In the genomic region with DNA sequence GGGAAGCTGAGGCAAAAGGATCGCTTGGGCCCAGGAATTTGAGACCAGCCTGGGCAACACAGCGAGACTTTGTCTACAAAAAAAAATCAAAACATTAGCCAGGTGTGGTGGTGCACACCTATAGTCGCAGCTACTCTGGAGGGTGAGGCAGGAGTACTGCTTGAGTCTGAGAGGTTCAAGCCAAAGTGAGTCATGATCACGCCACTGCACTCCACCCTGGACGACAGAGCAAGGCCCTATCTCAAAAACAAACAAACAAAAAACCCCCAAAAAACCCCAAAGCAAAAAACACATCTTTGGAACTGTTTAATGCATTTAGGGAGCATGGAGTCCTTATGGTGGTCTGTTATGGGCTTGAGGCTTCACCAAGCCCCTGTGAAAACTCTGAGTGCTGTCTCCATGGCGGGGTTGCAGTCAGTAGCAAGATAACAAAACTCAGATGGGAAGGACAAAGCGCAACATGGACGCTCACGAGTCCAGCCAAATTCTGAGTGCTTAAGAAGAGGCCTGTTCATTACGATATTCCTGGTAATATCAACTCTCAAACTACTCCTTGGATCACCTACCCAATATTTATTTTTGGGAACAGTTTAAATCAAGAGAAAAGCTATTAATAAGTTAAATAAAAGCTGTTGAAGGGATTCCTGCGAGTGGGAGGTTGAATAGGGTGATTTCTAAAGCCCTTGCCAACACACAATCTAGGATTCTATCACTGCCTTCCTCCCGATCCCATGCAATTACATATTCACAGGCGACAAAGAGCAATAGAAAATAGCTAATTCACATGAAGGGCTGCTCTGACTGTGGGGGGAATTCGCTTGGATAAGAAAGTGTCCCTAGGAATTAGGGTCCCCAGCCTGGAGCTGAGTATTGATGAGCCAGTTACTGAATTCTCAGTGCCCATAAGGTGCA, we compare ENCODE assay signal across 16 cellular contexts.
DNase-seq lines count a peak whose midpoint lies in the region; TF ChIP-seq lines count a peak whose summit lies in the region.
"Had no signal": no experiment of that assay in that cellular context is flagged by ENCODE, and none has a peak within 500 bp of the region (broad histone marks: within the 10 kb centered on the region; RNA-seq: fewer than 3 reads in every experiment).

No MANE protein-coding gene starts in this region.

- H3K4me3 ChIP-seq in cardiac fibroblast (replicated peaks in 1 of 2; ENCODE audit: low read depth in 2 of 2, low read length in 2 of 2) (no peak overlapping the region), mesenchymal stem cell (ENCODE audit: insufficient read depth in 1 of 2, low read depth in 1 of 2, low read length in 2 of 2) (no peak overlapping the region), subcutaneous abdominal adipose tissue (ENCODE audit: low read depth in 1 of 5, low read length in 5 of 5) (no peak overlapping the region), mesendoderm (ENCODE audit: low read length) (no peak overlapping the region)
- H3K4me3 ChIP-seq: lung, MG63, sigmoid colon, suprapubic skin had no signal

- no peak overlapping the region for H2AFZ ChIP-seq in mesenchymal stem cell (ENCODE audit: low read depth, low read length)

- no peaks in the 10 kb centered on the region for H3K9me3 Mint-ChIP-seq in IgD-negative memory B cell
- H3K9me3 Mint-ChIP-seq: activated naive CD4-positive, alpha-beta T cell treated with anti-CD3 and anti-CD28 coated beads, Interleukin-2, amount 50 U/mL, for 72 hours; central memory CD8-positive, alpha-beta T cell had no signal

- H3K56ac ChIP-seq in mesendoderm (ENCODE audit: low read length) = no peak overlapping the region

- H3K27ac ChIP-seq in mesenchymal stem cell (ENCODE audit: low read length, poor library complexity, severe bottlenecking) = no peak overlapping the region
- peak overlapping the region; percentile 6 for H3K27ac ChIP-seq in subcutaneous abdominal adipose tissue (ENCODE audit: low read depth, low read length)
- H3K27ac ChIP-seq in mesendoderm (ENCODE audit: low read depth, low read length) = no peak overlapping the region
- H3K27ac ChIP-seq: suprapubic skin had no signal

- H2BK5ac ChIP-seq in mesenchymal stem cell (ENCODE audit: low read depth, low read length, poor library complexity, severe bottlenecking) (no peak overlapping the region), mesendoderm (ENCODE audit: low read length) (no peak overlapping the region)

- H3K36me3 Mint-ChIP-seq in IgD-negative memory B cell = peaks cover 6% of the 10 kb centered on the region
- H3K36me3 Mint-ChIP-seq: activated naive CD4-positive, alpha-beta T cell treated with anti-CD3 and anti-CD28 coated beads, Interleukin-2, amount 50 U/mL, for 72 hours had no signal

- H3K4me1 Mint-ChIP-seq in IgD-negative memory B cell = peaks cover 27 to 37% (median 32%) of the 10 kb centered on the region in 3 donors

- peak overlapping the region in 2 of 3 donors; percentile 51 to 76 for H3K27ac Mint-ChIP-seq in IgD-negative memory B cell

- H3K27me3 Mint-ChIP-seq in IgD-negative memory B cell = no peaks in the 10 kb centered on the region
- H3K27me3 Mint-ChIP-seq: central memory CD8-positive, alpha-beta T cell had no signal

- no peak for TF ChIP-seq CTCF in cardiac fibroblast (IDR thresholded peaks at IDR 0.05; ENCODE audit: low read depth, low read length)

- H3K9me3 ChIP-seq in mesenchymal stem cell (ENCODE audit: control insufficient read depth, low read length) (no peaks in the 10 kb centered on the region), subcutaneous abdominal adipose tissue (ENCODE audit: control insufficient read depth in 5 of 5, low read length in 5 of 5) (no peaks in the 10 kb centered on the region)
- H3K9me3 ChIP-seq: MG63, sigmoid colon, suprapubic skin had no signal

- H3K4ac ChIP-seq in mesenchymal stem cell (ENCODE audit: low read depth in 1 of 2, low read length in 2 of 2) (no peak overlapping the region), mesendoderm (ENCODE audit: low read depth, low read length) (no peak overlapping the region)

- H2AK5ac ChIP-seq in mesenchymal stem cell (ENCODE audit: low read length, severe bottlenecking) (no peak overlapping the region), mesendoderm (ENCODE audit: low read length) (no peak overlapping the region)

- no peak overlapping the region for H3K4me3 Mint-ChIP-seq in IgD-negative memory B cell
- H3K4me3 Mint-ChIP-seq: central memory CD8-positive, alpha-beta T cell had no signal

- H3K27me3 ChIP-seq in mesenchymal stem cell (ENCODE audit: control insufficient read depth in 1 of 2, insufficient read depth in 1 of 2, low read length in 2 of 2) (no peaks in the 10 kb centered on the region), subcutaneous abdominal adipose tissue (ENCODE audit: control insufficient read depth in 5 of 5, insufficient read depth in 4 of 5, low read length in 5 of 5) (no peaks in the 10 kb centered on the region), mesendoderm (ENCODE audit: insufficient read depth, low read length, poor library complexity) (no peaks in the 10 kb centered on the region)
- H3K27me3 ChIP-seq: MG63, sigmoid colon, suprapubic skin had no signal

- H4K91ac ChIP-seq in mesenchymal stem cell (ENCODE audit: low read length) = no peak overlapping the region

- H3K79me1 ChIP-seq in mesenchymal stem cell (replicated peaks; ENCODE audit: low read length, poor library complexity, severe bottlenecking) (peaks cover 17% of the 10 kb centered on the region), mesendoderm (ENCODE audit: low read length) (no peaks in the 10 kb centered on the region)

- H2BK12ac ChIP-seq in mesenchymal stem cell (ENCODE audit: low read length in 2 of 2) = no peak overlapping the region

- DNase-seq in cardiac fibroblast (ENCODE audit: low read depth in 2 of 2) (peak; percentile 30 to 51), mesenchymal stem cell (no peak), mesendoderm (no peak), COLO668 (lab: John Stamatoyannopoulos, UW; ENCODE audit: unreplicated experiment) (no peak)
- DNase-seq in activated CD8-positive, alpha-beta memory T cell treated with anti-CD3 and anti-CD28 coated beads for 24 hours = no peak
- DNase-seq: activated CD4-positive, alpha-beta T cell treated with anti-CD3 and anti-CD28 coated beads for 4 hours; MG63; NCI-H187 treated with DMSO at 0.1 percent for 48 hours; NCI-H510A; sigmoid colon had no signal

- H3K4me1 ChIP-seq in mesenchymal stem cell (ENCODE audit: control insufficient read depth, insufficient read depth, low read depth, low read length) = peaks cover 22% of the 10 kb centered on the region
- H3K4me1 ChIP-seq in subcutaneous abdominal adipose tissue (ENCODE audit: control insufficient read depth in 5 of 5, insufficient read depth in 5 of 5, low read length in 5 of 5) = peaks cover 2 to 58% (median 30%) of the 10 kb centered on the region in 5 donors
- peaks cover 7% of the 10 kb centered on the region for H3K4me1 ChIP-seq in mesendoderm (ENCODE audit: control insufficient read depth, low read depth, low read length)

- H3K9ac ChIP-seq in mesenchymal stem cell (ENCODE audit: low read length) (no peak overlapping the region), subcutaneous abdominal adipose tissue (ENCODE audit: low read length in 5 of 5) (no peak overlapping the region), mesendoderm (ENCODE audit: low read length) (no peak overlapping the region)

- H3K18ac ChIP-seq in mesenchymal stem cell (ENCODE audit: low read depth in 1 of 2, low read length in 2 of 2) (peak overlapping the region; percentile 28 to 48), mesendoderm (ENCODE audit: low read length) (no peak overlapping the region)

- no peak overlapping the region for H4K8ac ChIP-seq in mesenchymal stem cell (ENCODE audit: low read length)
- H4K8ac ChIP-seq in mesendoderm (ENCODE audit: low read depth, low read length) = no peak overlapping the region

- H2BK15ac ChIP-seq in mesenchymal stem cell (ENCODE audit: low read depth, poor library complexity, severe bottlenecking) = no peak overlapping the region
- H2BK15ac ChIP-seq in mesendoderm (replicated peaks; ENCODE audit: low read depth) = no peak overlapping the region

- WGBS in mesenchymal stem cell = 85% methylated on average over 10 of the region's 14 CpGs
- no CpG with 5 or more reads among the region's 14 CpGs for WGBS in mesendoderm (ENCODE audit: extremely low coverage, insufficient coverage, low lambda C conversion rate)

- H4K5ac ChIP-seq in mesendoderm (ENCODE audit: low read length) = no peak overlapping the region

- H3K23ac ChIP-seq in mesenchymal stem cell (ENCODE audit: low read length in 2 of 2) (no peak overlapping the region), mesendoderm (ENCODE audit: low read length) (no peak overlapping the region)

- H3K36me3 ChIP-seq in mesenchymal stem cell (ENCODE audit: control insufficient read depth in 1 of 2, insufficient read depth in 2 of 2, low read depth in 1 of 2, low read length in 2 of 2) (peaks cover 0 to 14% of the 10 kb centered on the region in 2 experiments), subcutaneous abdominal adipose tissue (ENCODE audit: control insufficient read depth in 5 of 5, insufficient read depth in 5 of 5, low read length in 5 of 5) (peaks cover 0 to 6% (median 0%) of the 10 kb centered on the region in 5 donors), mesendoderm (ENCODE audit: control insufficient read depth, insufficient read depth, low read length) (no peaks in the 10 kb centered on the region)
- H3K36me3 ChIP-seq: MG63, sigmoid colon, suprapubic skin had no signal

- H2BK120ac ChIP-seq in mesenchymal stem cell (ENCODE audit: low read depth, low read length) (no peak overlapping the region), mesendoderm (ENCODE audit: low read depth, low read length) (no peak overlapping the region)

- H3K4me2 ChIP-seq in mesenchymal stem cell (ENCODE audit: low read length, poor library complexity, severe bottlenecking) (no peak overlapping the region), mesendoderm (ENCODE audit: low read length) (no peak overlapping the region)

- H3K79me2 ChIP-seq in mesendoderm (ENCODE audit: control insufficient read depth, insufficient read depth, low read length) = no peaks in the 10 kb centered on the region

- no peak overlapping the region for H3K14ac ChIP-seq in mesenchymal stem cell (ENCODE audit: low read length in 2 of 2)

Comparison
In these comparisons a context has a peak if more than half of its experiments do, and no peak if none do; other contexts are left out.
1. DNase-seq: peak in cardiac fibroblast (2 of 2); none in mesenchymal stem cell (single experiment), mesendoderm (single experiment), activated CD8-positive, alpha-beta memory T cell treated with anti-CD3 and anti-CD28 coated beads for 24 hours (single experiment) and COLO668 (single experiment).